In the genomic region with DNA sequence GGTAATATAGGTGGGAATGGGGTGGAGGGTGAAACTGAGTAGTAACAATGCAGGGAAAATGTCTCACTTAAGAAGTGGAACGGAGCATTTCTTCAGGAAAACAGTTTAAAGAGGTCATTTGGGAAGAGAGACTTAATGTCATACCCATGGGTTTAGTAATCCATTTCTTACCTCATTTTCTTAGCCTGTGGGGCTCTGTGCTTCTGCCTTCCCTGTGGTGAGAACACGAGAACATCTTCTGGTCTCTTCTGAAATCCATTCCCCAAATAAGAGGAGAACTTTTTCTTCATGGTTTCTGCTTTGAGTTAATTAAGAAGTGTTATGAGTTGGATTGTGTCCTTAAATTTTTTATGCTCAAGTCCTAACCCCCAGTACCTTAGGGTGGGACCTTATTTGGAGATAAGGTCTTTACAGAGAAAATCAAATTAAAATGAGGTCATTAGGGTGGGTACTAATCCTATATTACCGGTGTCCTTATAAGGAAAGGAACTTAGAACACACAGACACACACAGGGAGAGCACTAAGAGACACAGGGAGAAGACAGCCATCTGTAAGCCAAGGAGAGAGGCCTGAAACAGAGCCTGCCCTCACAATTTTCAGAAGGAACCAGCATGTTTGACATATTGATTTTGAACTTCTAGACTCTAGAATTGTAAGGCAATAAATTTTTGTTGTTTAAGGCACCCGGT, we compare ENCODE assay signal across 1 cellular context.
TF ChIP-seq lines count a peak whose summit lies in the region.

No MANE protein-coding gene starts in this region.

TF ChIP-seq in SK-N-SH, 30 proteins besides CTCF, POLR2A, EP300 and RAD21 (continued from another document):
- no peak for TF ChIP-seq IRF3 (IDR thresholded peaks at IDR 0.05; ENCODE audit: low read depth, low read length)
- no peak for TF ChIP-seq MEF2A (IDR thresholded peaks at IDR 0.05; ENCODE audit: borderline replicate concordance, low read depth)
- TF ChIP-seq REST (IDR thresholded peaks at IDR 0.05; ENCODE audit: low read depth, low read length) = no peak
- TF ChIP-seq MXI1 (IDR thresholded peaks at IDR 0.05; ENCODE audit: low read depth, low read length) = no peak
